In genomic region chr7:116592445-116592844, GRCh38 we compare ENCODE assay signal across 1 cellular context.
TF ChIP-seq lines count a peak whose summit lies in the region.

No MANE protein-coding gene starts in this region.

TF ChIP-seq in K562, 482 proteins besides CTCF, POLR2A, EP300 and RAD21 (continued from another document):
- TF ChIP-seq BCLAF1 (IDR thresholded peaks at IDR 0.05; ENCODE audit: borderline replicate concordance in 1 of 2, control insufficient read depth in 1 of 2, low read depth in 2 of 2, low read length in 1 of 2): no peak
- no peak for TF ChIP-seq TCFL5 (CRISPR knock-in tag; conservative IDR thresholded peaks at IDR 0.05)
- TF ChIP-seq RCOR1 (IDR thresholded peaks at IDR 0.05; ENCODE audit: borderline replicate concordance in 1 of 2, low read depth in 2 of 2, low read length in 2 of 2): 0 out of 4 replicates have a peak, but pooled peaks of 1 of the 2 experiments have one; percentile 10
- 0 out of 2 replicates have a peak, but pooled peaks have one; percentile 14 for TF ChIP-seq ZBTB26 (CRISPR knock-in tag; IDR thresholded peaks at IDR 0.05)
- no peak for TF ChIP-seq KLF6 (CRISPR knock-in tag; IDR thresholded peaks at IDR 0.05; ENCODE audit: borderline replicate concordance)
- TF ChIP-seq MLLT1 (IDR thresholded peaks at IDR 0.05): no peak
- no peak for TF ChIP-seq MTF1 (CRISPR knock-in tag; IDR thresholded peaks at IDR 0.05; ENCODE audit: borderline replicate concordance)
- TF ChIP-seq ZNF12 (CRISPR knock-in tag; IDR thresholded peaks at IDR 0.05): no peak
- TF ChIP-seq ARID1B (IDR thresholded peaks at IDR 0.05): peak; percentile 78
